12 cellular contexts compared by ENCODE assay signal in genomic region chr21:45886610-45887026, GRCh38.
DNase-seq lines count a peak whose midpoint lies in the region; ATAC-seq and TF ChIP-seq lines count a peak whose summit lies in the region.
"Had no signal": no experiment of that assay in that cellular context is flagged by ENCODE, and none has a peak within 500 bp of the region (broad histone marks: within the 10 kb centered on the region; RNA-seq: fewer than 3 reads in every experiment).

No MANE protein-coding gene starts in this region.

- 80% methylated on average over 1 of the region's 11 CpGs; no CpG with 5 or more reads in 1 of the 2 donors for WGBS in gastroesophageal sphincter (ENCODE audit: low coverage in 1 of 2), 2 donors

- no peak for TF ChIP-seq EP300 in gastroesophageal sphincter (IDR thresholded peaks at IDR 0.05)

- peaks cover 27% of the 10 kb centered on the region for H3K27me3 ChIP-seq in gastroesophageal sphincter

- TF ChIP-seq CTCF in HEK293 (tag by site-specific recombination; IDR thresholded peaks at IDR 0.05) = no peak
- TF ChIP-seq CTCF in gastroesophageal sphincter (IDR thresholded peaks at IDR 0.05) = no peak

- H3K36me3 ChIP-seq in HEK293 (ENCODE audit: control insufficient read depth in 2 of 2, insufficient read depth in 1 of 2, low read length in 2 of 2) (no peaks in the 10 kb centered on the region), gastroesophageal sphincter (no peaks in the 10 kb centered on the region)
- H3K36me3 ChIP-seq: WERI-Rb-1 had no signal

- DNase-seq in activated CD8-positive, alpha-beta memory T cell treated with anti-CD3 and anti-CD28 coated beads, Interleukin-2, amount 50 U/mL, for 4 hours = peak; percentile 29
- peak; percentile 16 for DNase-seq in stimulated activated CD4-positive, alpha-beta T cell treated with anti-CD3 and anti-CD28 coated beads, Interleukin-2, amount 100 ng/mL, for 4 hours (ENCODE audit: low read depth)
- DNase-seq in D341Med (ENCODE audit: low spot score) (no peak), SHP77 treated with DMSO at 0.1 percent for 48 hours (lab: John Stamatoyannopoulos, UW) (no peak)
- DNase-seq: DMS79 treated with DMSO at 0.1 percent for 48 hours, NCI-H2107, PC-3, WERI-Rb-1 had no signal

- TF ChIP-seq POLR2A in gastroesophageal sphincter (IDR thresholded peaks at IDR 0.05) = no peak

- no peaks in the 10 kb centered on the region for H3K9me3 ChIP-seq in HEK293 (ENCODE audit: control insufficient read depth, insufficient read depth, low read depth, low read length)
- no peaks in the 10 kb centered on the region for H3K9me3 ChIP-seq in gastroesophageal sphincter

- no peaks in the 10 kb centered on the region for H3K4me1 ChIP-seq in HEK293 (ENCODE audit: control insufficient read depth, insufficient read depth, low read length)
- H3K4me1 ChIP-seq in gastroesophageal sphincter = peaks cover 0 to 23% (median 0%) of the 10 kb centered on the region in 3 donors

- ATAC-seq in gastroesophageal sphincter (no peak), HG02885 (IDR thresholded peaks at IDR 0.05; ENCODE audit: poor library complexity, unreplicated experiment) (no peak), GM18511 (IDR thresholded peaks at IDR 0.05; ENCODE audit: unreplicated experiment) (no peak)
- ATAC-seq: PC-3 had no signal

- H3K4me3 ChIP-seq in HEK293 (ENCODE audit: low read depth, low read length) (no peak overlapping the region), gastroesophageal sphincter (no peak overlapping the region)

- POLR2A ChIA-PET in HEK293 (lab: Yijun Ruan, JAX) = no interaction called here

- CTCF ChIA-PET in HEK293 (lab: Yijun Ruan, JAX) = interaction anchor here (1.0 kb wide), 1 partner anchor 37 kb away, joined by 4 read pairs; no protein-coding TSS in a partner anchor

- H3K27ac ChIP-seq in HEK293 (ENCODE audit: extremely low read depth, low read depth, low read length) (no peak overlapping the region), gastroesophageal sphincter (peak overlapping the region in 3 of 4 donors; percentile 43 to 57 (median 43))
- H3K27ac ChIP-seq: WERI-Rb-1 had no signal

TF ChIP-seq in HEK293, 187 proteins besides CTCF, POLR2A, EP300 and RAD21:
- TF ChIP-seq HOXC10 (CRISPR knock-in tag; IDR thresholded peaks at IDR 0.05) (no peak), ZFHX2 (tag by site-specific recombination; conservative IDR thresholded peaks at IDR 0.05) (0 out of 2 replicates have a peak, but pooled peaks have one; percentile 23), BCL11B (tag by site-specific recombination; IDR thresholded peaks at IDR 0.05; ENCODE audit: low read depth) (no peak), EGR2 (tag by site-specific recombination; IDR thresholded peaks at IDR 0.05; ENCODE audit: low read depth) (peak; percentile 53; the same call in 1 of the 2 replicates), ZNF133 (tag by site-specific recombination; IDR thresholded peaks at IDR 0.05) (no peak), ZNF518A (tag by site-specific recombination; conservative IDR thresholded peaks at IDR 0.05; ENCODE audit: low read depth) (no peak), ZNF544 (tag by site-specific recombination; IDR thresholded peaks at IDR 0.05) (no peak), ZNF561 (tag by site-specific recombination; IDR thresholded peaks at IDR 0.05; ENCODE audit: borderline replicate concordance) (no peak), ZNF292 (tag by site-specific recombination; IDR thresholded peaks at IDR 0.05; ENCODE audit: borderline replicate concordance, low read depth) (no peak)
- TF ChIP-seq, protein P1, sequence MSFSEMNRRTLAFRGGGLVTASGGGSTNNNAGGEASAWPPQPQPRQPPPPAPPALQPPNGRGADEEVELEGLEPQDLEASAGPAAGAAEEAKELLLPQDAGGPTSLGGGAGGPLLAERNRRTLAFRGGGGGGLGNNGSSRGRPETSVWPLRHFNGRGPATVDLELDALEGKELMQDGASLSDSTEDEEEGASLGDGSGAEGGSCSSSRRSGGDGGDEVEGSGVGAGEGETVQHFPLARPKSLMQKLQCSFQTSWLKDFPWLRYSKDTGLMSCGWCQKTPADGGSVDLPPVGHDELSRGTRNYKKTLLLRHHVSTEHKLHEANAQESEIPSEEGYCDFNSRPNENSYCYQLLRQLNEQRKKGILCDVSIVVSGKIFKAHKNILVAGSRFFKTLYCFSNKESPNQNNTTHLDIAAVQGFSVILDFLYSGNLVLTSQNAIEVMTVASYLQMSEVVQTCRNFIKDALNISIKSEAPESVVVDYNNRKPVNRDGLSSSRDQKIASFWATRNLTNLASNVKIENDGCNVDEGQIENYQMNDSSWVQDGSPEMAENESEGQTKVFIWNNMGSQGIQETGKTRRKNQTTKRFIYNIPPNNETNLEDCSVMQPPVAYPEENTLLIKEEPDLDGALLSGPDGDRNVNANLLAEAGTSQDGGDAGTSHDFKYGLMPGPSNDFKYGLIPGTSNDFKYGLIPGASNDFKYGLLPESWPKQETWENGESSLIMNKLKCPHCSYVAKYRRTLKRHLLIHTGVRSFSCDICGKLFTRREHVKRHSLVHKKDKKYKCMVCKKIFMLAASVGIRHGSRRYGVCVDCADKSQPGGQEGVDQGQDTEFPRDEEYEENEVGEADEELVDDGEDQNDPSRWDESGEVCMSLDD (tag by site-specific recombination; IDR thresholded peaks at IDR 0.05) = no peak

Comparison
In these comparisons a context has a peak if more than half of its experiments do, and no peak if none do; other contexts are left out.
1. DNase-seq: peak in activated CD8-positive, alpha-beta memory T cell treated with anti-CD3 and anti-CD28 coated beads, Interleukin-2, amount 50 U/mL, for 4 hours (single experiment) and stimulated activated CD4-positive, alpha-beta T cell treated with anti-CD3 and anti-CD28 coated beads, Interleukin-2, amount 100 ng/mL, for 4 hours (single experiment); none in D341Med (single experiment) and SHP77 treated with DMSO at 0.1 percent for 48 hours (single experiment).